In the genomic region with DNA sequence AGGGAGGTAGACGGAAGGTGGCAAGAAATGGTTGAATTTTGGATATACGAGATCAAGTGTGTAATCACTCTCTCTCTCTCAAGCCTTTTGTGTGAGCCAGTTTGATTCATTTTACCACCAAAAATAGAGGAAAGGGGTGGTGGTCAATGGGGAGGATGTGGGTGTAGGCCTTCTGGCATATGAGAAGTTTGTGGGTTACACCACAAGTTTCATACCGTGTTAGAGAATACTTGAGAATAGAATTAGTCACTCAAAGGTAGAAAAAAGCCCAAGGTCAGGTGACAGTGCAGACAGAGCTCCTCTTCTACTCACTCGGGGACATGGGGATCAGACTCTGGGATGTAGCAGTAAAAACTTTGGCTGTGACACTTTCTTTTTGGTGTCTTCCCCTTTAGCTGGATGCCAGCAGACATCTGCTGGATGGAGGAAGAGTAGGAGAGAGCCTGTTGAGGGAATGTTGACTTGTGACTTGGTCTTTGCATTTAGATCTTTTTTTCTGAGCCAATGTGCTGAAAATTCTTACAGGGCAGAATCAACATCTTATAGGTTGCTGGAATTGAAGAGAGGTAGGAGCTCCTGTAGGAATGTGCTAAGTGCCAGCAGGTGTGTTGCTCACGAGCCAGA, we compare ENCODE assay signal across 9 cellular contexts. TPM values are rescaled to one million over a fixed set of nuclear protein-coding genes. Genes with fewer than 3 reads are reported as not detected.
DNase-seq lines count a peak whose midpoint lies in the region; ATAC-seq and TF ChIP-seq lines count a peak whose summit lies in the region.
"Had no signal": no experiment of that assay in that cellular context is flagged by ENCODE, and none has a peak within 500 bp of the region (broad histone marks: within the 10 kb centered on the region; RNA-seq: fewer than 3 reads in every experiment).

No MANE protein-coding gene starts in this region.

- TF ChIP-seq CTCF in lower lobe of right lung (IDR thresholded peaks at IDR 0.05) (no peak), smooth muscle cell (IDR thresholded peaks at IDR 0.05; ENCODE audit: borderline replicate concordance, insufficient read depth, poor library complexity, severe bottlenecking) (no peak)

- H3F3A ChIP-seq in smooth muscle cell (ENCODE audit: low read depth) = no peaks in the 10 kb centered on the region

- no peak overlapping the region for H3K27ac ChIP-seq in lower lobe of right lung
- no peak overlapping the region for H3K27ac ChIP-seq in smooth muscle cell (ENCODE audit: low read depth)
- H3K27ac ChIP-seq: skin epidermis had no signal

- no peaks in the 10 kb centered on the region for H4K20me1 ChIP-seq in smooth muscle cell (ENCODE audit: low read depth)

- H2AFZ ChIP-seq in smooth muscle cell (ENCODE audit: low read depth) = no peak overlapping the region

- DNase-seq in SK-MEL-5 (ENCODE audit: low read depth, low spot score) (peak; percentile 21), lower lobe of right lung (no peak), UCSD-AML1 (lab: John Stamatoyannopoulos, UW; ENCODE audit: unreplicated experiment) (no peak), A172 (ENCODE audit: low spot score) (no peak), NCI-H774 (lab: John Stamatoyannopoulos, UW) (no peak), smooth muscle cell (lab: John Stamatoyannopoulos, UW; ENCODE audit: unreplicated experiment) (no peak)

- ATAC-seq in GM18499 (IDR thresholded peaks at IDR 0.05; ENCODE audit: insufficient read depth, unreplicated experiment) (peak; percentile 100), HG02678 (IDR thresholded peaks at IDR 0.05; ENCODE audit: unreplicated experiment) (peak; percentile 100), lower lobe of right lung (peak; percentile 45 to 46)

- H3K36me3 ChIP-seq in lower lobe of right lung (no peaks in the 10 kb centered on the region), smooth muscle cell (ENCODE audit: low read depth) (no peaks in the 10 kb centered on the region)

- 87% methylated on average over 5 of the region's 5 CpGs for WGBS in smooth muscle cell (ENCODE audit: low lambda C conversion rate)

- no peaks in the 10 kb centered on the region for H3K27me3 ChIP-seq in lower lobe of right lung (ENCODE audit: low read depth)
- no peaks in the 10 kb centered on the region for H3K27me3 ChIP-seq in smooth muscle cell (ENCODE audit: low read depth)

- H3K4me3 ChIP-seq in lower lobe of right lung = no peak overlapping the region
- H3K4me3 ChIP-seq in smooth muscle cell = no peak overlapping the region
- H3K4me3 ChIP-seq: skin epidermis had no signal

- H3K9ac ChIP-seq in smooth muscle cell (ENCODE audit: low read depth) = no peak overlapping the region

- no peak overlapping the region for H3K4me2 ChIP-seq in smooth muscle cell

- intact Hi-C loops in lower lobe of right lung (cut with DNase I) = loop anchor here (10.0 kb wide), 1 partner anchor 80 kb away; no protein-coding TSS in a partner anchor

- H3K4me1 ChIP-seq in lower lobe of right lung (peaks cover 17% of the 10 kb centered on the region), smooth muscle cell (ENCODE audit: low read depth) (no peaks in the 10 kb centered on the region)

- in situ Hi-C loops in SK-MEL-5 (cut with HindIII; ENCODE audit: low pct_unique_long_range_greater_than_20kb, low sequenced_read_pairs) = no loop called here

- no peaks in the 10 kb centered on the region for H3K79me2 ChIP-seq in smooth muscle cell (ENCODE audit: low read depth)

- no peaks in the 10 kb centered on the region for H3K9me3 ChIP-seq in lower lobe of right lung
- peaks cover 4% of the 10 kb centered on the region for H3K9me3 ChIP-seq in smooth muscle cell (replicated peaks; ENCODE audit: low read depth)

RNA-seq across cellular contexts. Expression of a gene that starts 43.8 kb away (rescaled TPM):
- total RNA-seq in SK-MEL-5 (2014; rRNA removed; shearing (Covaris generic)) = 72.1 and 79.0 TPM in 2 replicates
- polyA plus RNA-seq in SK-MEL-5 (2015; cell fraction: cytosol; rRNA removed) = 45.9 and 55.5 TPM in 2 replicates
- polyA plus RNA-seq in SK-MEL-5 (2015; cell fraction: nucleus; rRNA removed) = 206 and 233 TPM in 2 replicates
- total RNA-seq in lower lobe of right lung (46.3 TPM), smooth muscle cell (65.0 and 77.9 TPM in 2 replicates)
- total RNA-seq in A172 (2014; rRNA removed; shearing (Covaris generic)) = 88.1 and 91.0 TPM in 2 replicates
- 32.6 and 35.8 TPM in 2 replicates for polyA plus RNA-seq in smooth muscle cell

Comparison
In these comparisons a context has a peak if more than half of its experiments do, and no peak if none do; other contexts are left out.
1. ATAC-seq: peak in every context shown above with its lines; median percentile 100 in GM18499; 100 in HG02678; 46 in lower lobe of right lung.